In the genomic region with DNA sequence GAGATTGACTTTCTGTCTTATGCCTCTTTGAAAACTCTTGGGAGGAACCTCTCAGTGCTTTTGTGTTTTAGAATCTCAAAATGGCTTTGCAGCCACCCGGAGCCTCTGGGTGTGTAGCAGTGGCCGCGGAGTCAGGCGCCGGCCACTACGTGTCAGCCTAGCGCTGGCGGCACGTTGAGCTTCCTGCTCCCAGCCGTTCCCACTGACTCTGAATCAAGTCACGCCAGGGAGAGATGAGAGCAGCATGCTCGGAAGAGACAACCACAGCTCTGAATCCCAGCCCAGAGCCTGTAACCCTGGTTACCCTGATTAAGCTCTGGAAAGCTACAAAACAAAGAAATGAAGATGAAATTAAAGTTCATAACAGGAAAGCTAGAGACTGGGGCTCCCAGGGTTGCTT, we compare ENCODE assay signal across 15 cellular contexts.
DNase-seq lines count a peak whose midpoint lies in the region; ATAC-seq, FAIRE-seq and TF ChIP-seq lines count a peak whose summit lies in the region.
"Had no signal": no experiment of that assay in that cellular context is flagged by ENCODE, and none has a peak within 500 bp of the region (broad histone marks: within the 10 kb centered on the region; RNA-seq: fewer than 3 reads in every experiment).

No MANE protein-coding gene starts in this region.

- no peaks in the 10 kb centered on the region for H3K9me3 Mint-ChIP-seq in activated T-cell treated with anti-CD3 and anti-CD28 coated beads, Interleukin-2, amount 50 U/mL, for 4 hours
- H3K9me3 Mint-ChIP-seq: activated CD4-positive, alpha-beta memory T cell treated with anti-CD3 and anti-CD28 coated beads for 36 hours; naive thymus-derived CD4-positive, alpha-beta T cell had no signal

- FAIRE-seq in K562 (lab: Jason Lieb, UNC) = no peak

- no peak for TF ChIP-seq RAD21 in K562 (CRISPR knock-in tag; conservative IDR thresholded peaks at IDR 0.05 in 1 of 2, IDR thresholded peaks at IDR 0.05 in 1 of 2)

- no peak for TF ChIP-seq EP300 in K562 (IDR thresholded peaks at IDR 0.05; ENCODE audit: low read length)

- no peaks in the 10 kb centered on the region for H3K9me1 ChIP-seq in K562 (ENCODE audit: control insufficient read depth, insufficient read depth, low read length)

- DNase-seq in ELF-1 (ENCODE audit: low read depth, low spot score) = peak; percentile 75
- DNase-seq in K562 (ENCODE audit: extremely low read depth in 1 of 4, low spot score in 3 of 4) = no peak
- peak; percentile 40 to 46 for DNase-seq in heart right ventricle
- peak in 31 of 56 donors; percentile 7 to 69 (median 27) for DNase-seq in nucleus accumbens (lab: John Stamatoyannopoulos, UW)
- DNase-seq in NCI-H345 (lab: John Stamatoyannopoulos, UW) = no peak
- no peak for DNase-seq in NCI-H1694 (lab: John Stamatoyannopoulos, UW)
- DNase-seq in activated T-cell treated with anti-CD3 and anti-CD28 coated beads, Interleukin-2, amount 50 U/mL, for 4 hours = no peak
- no peak for DNase-seq in cerebellar nuclear complex (lab: John Stamatoyannopoulos, UW)
- DNase-seq: activated CD4-positive, alpha-beta memory T cell treated with anti-CD3 and anti-CD28 coated beads for 36 hours; amniotic stem cell; KG1; naive thymus-derived CD4-positive, alpha-beta T cell; NCI-H2227 treated with DMSO at 0.1 percent for 48 hours; stimulated activated CD4-positive, alpha-beta T cell treated with anti-CD3 and anti-CD28 coated beads, Interleukin-4, amount 100 ng/mL, for 4 hours had no signal

- intact Hi-C loops in K562 (cut with micrococcal nuclease) (no loop called here), heart right ventricle (cut with DNase I) (loop anchor here in 1 of 10 donors (5.0 kb wide), 2 partner anchors 95 to 170 kb away; no protein-coding TSS in a partner anchor)

- in situ Hi-C loops in K562 (cut with MboI) = no loop called here

- H3K27ac ChIP-seq in K562 (ENCODE audit: extremely low read depth, low read depth, low read length) (no peak overlapping the region), heart right ventricle (no peak overlapping the region)
- H3K27ac ChIP-seq: SK-N-MC had no signal

- POLR2A ChIA-PET in K562 (lab: Yijun Ruan, JAX) = interaction anchor here (1.3 kb wide), 1 partner anchor 10 kb away, joined by 5 read pairs; no protein-coding TSS in a partner anchor

- ATAC-seq in K562 (no peak), heart right ventricle (peak; percentile 85 to 97 (median 93))
- no peak for ATAC-seq in activated T-cell treated with anti-CD3 and anti-CD28 coated beads, Interleukin-2, amount 50 U/mL, for 4 hours
- ATAC-seq: naive thymus-derived CD4-positive, alpha-beta T cell had no signal

- H3K4me3 ChIP-seq in K562 (no peak overlapping the region), heart right ventricle (no peak overlapping the region)
- H3K4me3 ChIP-seq: SK-N-MC had no signal

- H3K4me1 ChIP-seq in K562 (replicated peaks in 1 of 2; ENCODE audit: control insufficient read depth in 2 of 2, insufficient read depth in 2 of 2, low read length in 2 of 2) = no peaks in the 10 kb centered on the region; a peak in 1 of 5 replicates
- H3K4me1 ChIP-seq in heart right ventricle = peaks cover 0 to 10% (median 0%) of the 10 kb centered on the region in 9 donors

- no peaks in the 10 kb centered on the region for H3K27me3 ChIP-seq in K562 (ENCODE audit: control insufficient read depth in 2 of 2, insufficient read depth in 2 of 2, low read length in 2 of 2)
- H3K27me3 ChIP-seq in heart right ventricle = no peaks in the 10 kb centered on the region

- no peak overlapping the region for H3K9ac ChIP-seq in K562 (ENCODE audit: insufficient read depth in 1 of 2, low read depth in 2 of 2, low read length in 2 of 2)

- H3K27me3 Mint-ChIP-seq in activated T-cell treated with anti-CD3 and anti-CD28 coated beads, Interleukin-2, amount 50 U/mL, for 4 hours (ENCODE audit: low read depth) = no peaks in the 10 kb centered on the region
- H3K27me3 Mint-ChIP-seq: activated CD4-positive, alpha-beta memory T cell treated with anti-CD3 and anti-CD28 coated beads for 36 hours; naive thymus-derived CD4-positive, alpha-beta T cell had no signal

- H3K4me2 ChIP-seq in K562 (ENCODE audit: insufficient read depth, low read length) = no peak overlapping the region

- H2AFZ ChIP-seq in K562 (ENCODE audit: low read depth, low read length) = no peak overlapping the region

- CTCF ChIA-PET in K562 (lab: Yijun Ruan, JAX; ENCODE audit: low intra/inter-chr PET ratio) = no interaction called here

- H3K36me3 ChIP-seq in K562 (ENCODE audit: control insufficient read depth, insufficient read depth, low read length) = peaks cover 45% of the 10 kb centered on the region; the same call in 2 of the 3 replicates
- H3K36me3 ChIP-seq in heart right ventricle = peaks cover 0 to 33% (median 0%) of the 10 kb centered on the region in 9 donors

- no peaks in the 10 kb centered on the region for H4K20me1 ChIP-seq in K562 (replicated peaks; ENCODE audit: control insufficient read depth, insufficient read depth, low read length)

- no TSS peak for BruUV-seq in K562 (replicated peaks; lab: Mats Ljungman, UMichigan)

- TF ChIP-seq POLR2A in K562 (conservative IDR thresholded peaks at IDR 0.05) = no peak

- no peak overlapping the region for H3K4me3 Mint-ChIP-seq in activated T-cell treated with anti-CD3 and anti-CD28 coated beads, Interleukin-2, amount 50 U/mL, for 4 hours
- H3K4me3 Mint-ChIP-seq: activated CD4-positive, alpha-beta memory T cell treated with anti-CD3 and anti-CD28 coated beads for 36 hours; naive thymus-derived CD4-positive, alpha-beta T cell had no signal

- no peaks in the 10 kb centered on the region for H3K79me2 ChIP-seq in K562 (ENCODE audit: control insufficient read depth, insufficient read depth, low read length)

- H3K9me3 ChIP-seq in K562 (replicated peaks; ENCODE audit: control insufficient read depth, insufficient read depth, low read depth, low read length) = no peaks in the 10 kb centered on the region
- H3K9me3 ChIP-seq in heart right ventricle = no peaks in the 10 kb centered on the region

- H3K4me1 Mint-ChIP-seq in activated T-cell treated with anti-CD3 and anti-CD28 coated beads, Interleukin-2, amount 50 U/mL, for 4 hours (ENCODE audit: low read depth) = no peaks in the 10 kb centered on the region

- TF ChIP-seq CTCF in K562 (IDR thresholded peaks at IDR 0.05 in 2 of 3, conservative IDR thresholded peaks at IDR 0.05 in 1 of 3; ENCODE audit: insufficient read depth in 2 of 3, low read depth in 1 of 3, low read length in 3 of 3) = no peak
- TF ChIP-seq CTCF in heart right ventricle (IDR thresholded peaks at IDR 0.05) = peak in 6 of 9 donors; percentile 34 to 56 (median 42)

- H3K36me3 Mint-ChIP-seq in activated T-cell treated with anti-CD3 and anti-CD28 coated beads, Interleukin-2, amount 50 U/mL, for 4 hours (ENCODE audit: insufficient read depth) = peaks cover 37% of the 10 kb centered on the region

- 91% methylated on average over 12 of the region's 12 CpGs for WGBS in K562 (ENCODE audit: insufficient coverage, low coverage, missing lambda C conversion rate)
- 11 to 32% methylated on average over 12 of the region's 12 CpGs for WGBS in heart right ventricle, 2 donors

TF ChIP-seq in K562, 482 proteins besides CTCF, POLR2A, EP300 and RAD21:
- TF ChIP-seq CBFA2T2 (conservative IDR thresholded peaks at IDR 0.05) (no peak), ZKSCAN8 (CRISPR knock-in tag; IDR thresholded peaks at IDR 0.05) (no peak), ZNF41 (CRISPR knock-in tag; conservative IDR thresholded peaks at IDR 0.05) (no peak), CBX8 (IDR thresholded peaks at IDR 0.05; ENCODE audit: borderline replicate concordance, extremely low read depth, low read depth, low read length, poor library complexity, severe bottlenecking) (no peak), ZBTB7A (IDR thresholded peaks at IDR 0.05; ENCODE audit: borderline replicate concordance, control insufficient read depth, low read depth, low read length) (no peak)
- TF ChIP-seq, protein P1, sequence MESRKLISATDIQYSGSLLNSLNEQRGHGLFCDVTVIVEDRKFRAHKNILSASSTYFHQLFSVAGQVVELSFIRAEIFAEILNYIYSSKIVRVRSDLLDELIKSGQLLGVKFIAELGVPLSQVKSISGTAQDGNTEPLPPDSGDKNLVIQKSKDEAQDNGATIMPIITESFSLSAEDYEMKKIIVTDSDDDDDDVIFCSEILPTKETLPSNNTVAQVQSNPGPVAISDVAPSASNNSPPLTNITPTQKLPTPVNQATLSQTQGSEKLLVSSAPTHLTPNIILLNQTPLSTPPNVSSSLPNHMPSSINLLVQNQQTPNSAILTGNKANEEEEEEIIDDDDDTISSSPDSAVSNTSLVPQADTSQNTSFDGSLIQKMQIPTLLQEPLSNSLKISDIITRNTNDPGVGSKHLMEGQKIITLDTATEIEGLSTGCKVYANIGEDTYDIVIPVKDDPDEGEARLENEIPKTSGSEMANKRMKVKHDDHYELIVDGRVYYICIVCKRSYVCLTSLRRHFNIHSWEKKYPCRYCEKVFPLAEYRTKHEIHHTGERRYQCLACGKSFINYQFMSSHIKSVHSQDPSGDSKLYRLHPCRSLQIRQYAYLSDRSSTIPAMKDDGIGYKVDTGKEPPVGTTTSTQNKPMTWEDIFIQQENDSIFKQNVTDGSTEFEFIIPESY (CRISPR knock-in tag; IDR thresholded peaks at IDR 0.05) = peak; percentile 18; the same call in 1 of the 2 replicates
TF ChIP-seq in K562: peak in this region for 1.

Comparison
In these comparisons a context has a peak if more than half of its experiments do, and no peak if none do; other contexts are left out.
1. DNase-seq: peak in ELF-1 (single experiment), heart right ventricle (2 of 2) and nucleus accumbens (31 of 56); none in K562 (0 of 4), NCI-H345 (single experiment), NCI-H1694 (single experiment), activated T-cell treated with anti-CD3 and anti-CD28 coated beads, Interleukin-2, amount 50 U/mL, for 4 hours (single experiment) and cerebellar nuclear complex (0 of 2).
2. ATAC-seq: peak in heart right ventricle (8 of 8); none in K562 (single experiment) and activated T-cell treated with anti-CD3 and anti-CD28 coated beads, Interleukin-2, amount 50 U/mL, for 4 hours (0 of 2).
3. CTCF ChIP-seq: peak in heart right ventricle (6 of 9); none in K562 (0 of 3).